In genomic region chr19:30674656-30675055, GRCh38 we compare ENCODE assay signal across 17 cellular contexts.
DNase-seq lines count a peak whose midpoint lies in the region; ATAC-seq, FAIRE-seq and TF ChIP-seq lines count a peak whose summit lies in the region.
"Had no signal": no experiment of that assay in that cellular context is flagged by ENCODE, and none has a peak within 500 bp of the region (broad histone marks: within the 10 kb centered on the region; RNA-seq: fewer than 3 reads in every experiment).

No MANE protein-coding gene starts in this region.

- no peak overlapping the region for H3K18ac ChIP-seq in mesendoderm (ENCODE audit: low read length)

- DNase-seq in GM12878 (ENCODE audit: low read depth, low spot score) (no peak), mesendoderm (no peak)
- DNase-seq in stimulated activated naive CD8-positive, alpha-beta T cell treated with anti-CD3 and anti-CD28 coated beads, Interleukin-15, Interleukin-2, amounts not matched to agents 100 U/mL and 50 U/mL, for 24 hours: no peak
- DNase-seq in activated CD4-positive, alpha-beta T cell treated with anti-CD3 and anti-CD28 coated beads for 4 hours: no peak
- DNase-seq: AML-193; CD4-positive, alpha-beta memory T cell; DMS153; DMS79; GDM1; HCEC 1CT had no signal

- H3K23ac ChIP-seq in mesendoderm (ENCODE audit: low read length): no peak overlapping the region

- no peak for FAIRE-seq in GM12878 (lab: Jason Lieb, UNC)
- FAIRE-seq: A204.1, H54, HTR-8/SVneo had no signal

- H3K4me1 ChIP-seq in GM12878 (ENCODE audit: control insufficient read depth, insufficient read depth, low read length) (no peaks in the 10 kb centered on the region), mesendoderm (ENCODE audit: control insufficient read depth, low read depth, low read length) (peaks cover 2% of the 10 kb centered on the region)

- no peak for ATAC-seq in GM12878
- no peak for ATAC-seq in stimulated activated naive CD8-positive, alpha-beta T cell treated with anti-CD3 and anti-CD28 coated beads, Interleukin-15, Interleukin-2, amounts not matched to agents 100 U/mL and 50 U/mL, for 24 hours
- ATAC-seq in HG03135 (IDR thresholded peaks at IDR 0.05; ENCODE audit: unreplicated experiment): no peak
- ATAC-seq: GM23338 had no signal

- no peak overlapping the region for H2BK5ac ChIP-seq in mesendoderm (ENCODE audit: low read length)

- H3K79me1 ChIP-seq in mesendoderm (ENCODE audit: low read length): no peaks in the 10 kb centered on the region

- H3K9ac ChIP-seq in GM12878 (ENCODE audit: control insufficient read depth, insufficient read depth, low read length) (no peak overlapping the region), mesendoderm (ENCODE audit: low read length) (no peak overlapping the region)

- H3K27me3 ChIP-seq in GM12878 (replicated peaks in 1 of 2; ENCODE audit: control insufficient read depth in 2 of 2, insufficient read depth in 2 of 2, low read length in 1 of 2) (no peaks in the 10 kb centered on the region), mesendoderm (ENCODE audit: insufficient read depth, low read length, poor library complexity) (no peaks in the 10 kb centered on the region)

- no peak overlapping the region for H2BK15ac ChIP-seq in mesendoderm (replicated peaks; ENCODE audit: low read depth)

- WGBS in GM12878 (ENCODE audit: insufficient coverage, insufficient replicate concordance, low lambda C conversion rate, missing lambda C conversion rate): 5% methylated on average over 6 of the region's 6 CpGs
- WGBS in mesendoderm (ENCODE audit: extremely low coverage, insufficient coverage, low lambda C conversion rate): no CpG with 5 or more reads among the region's 6 CpGs

- H3K36me3 ChIP-seq in GM12878 (ENCODE audit: control insufficient read depth in 2 of 2, insufficient read depth in 2 of 2, low read length in 1 of 2): no peaks in the 10 kb centered on the region
- H3K36me3 ChIP-seq in mesendoderm (ENCODE audit: control insufficient read depth, insufficient read depth, low read length): no peaks in the 10 kb centered on the region

- H4K20me1 ChIP-seq in GM12878 (ENCODE audit: control insufficient read depth, insufficient read depth): no peaks in the 10 kb centered on the region

- no TSS peak for BruUV-seq in GM12878 (replicated peaks; lab: Mats Ljungman, UMichigan)

- H3K56ac ChIP-seq in mesendoderm (ENCODE audit: low read length): peak overlapping the region; percentile 30

- no peak overlapping the region for H4K5ac ChIP-seq in mesendoderm (ENCODE audit: low read length)

- CTCF ChIA-PET in GM12878 (lab: Yijun Ruan, JAX): interaction anchor here (2.0 to 2.8 kb wide), 2 partner anchors 8 to 9 kb away, joined by 7 to 11 read pairs; no protein-coding TSS in a partner anchor

- in situ Hi-C loops in GM12878 (cut with MboI): loop anchor here (5.0 kb wide), 1 partner anchor 1558 kb away; no protein-coding TSS in a partner anchor

- H3K79me2 ChIP-seq in GM12878 (ENCODE audit: control insufficient read depth, insufficient read depth, low read length) (no peaks in the 10 kb centered on the region), mesendoderm (ENCODE audit: control insufficient read depth, insufficient read depth, low read length) (no peaks in the 10 kb centered on the region)

- TF ChIP-seq EP300 in Ishikawa (IDR thresholded peaks at IDR 0.05; ENCODE audit: borderline replicate concordance) (no peak), GM12878 (IDR thresholded peaks at IDR 0.05; ENCODE audit: borderline replicate concordance in 1 of 2, control insufficient read depth in 1 of 2, low read depth in 2 of 2, low read length in 2 of 2) (no peak)

- H2BK120ac ChIP-seq in mesendoderm (ENCODE audit: low read depth, low read length): no peak overlapping the region

- SMC1A ChIA-PET in GM12878 (lab: Charles Lee; ENCODE audit: uncharacterized antibody, unreplicated experiment): interaction anchor here (1.2 kb wide), 1 partner anchor 41 kb away, joined by 3 read pairs; no protein-coding TSS in a partner anchor

- H2AK5ac ChIP-seq in mesendoderm (ENCODE audit: low read length): no peak overlapping the region

- intact Hi-C loops in GM12878 (cut with micrococcal nuclease; ENCODE audit: unreplicated experiment): no loop called here

- no peak for TF ChIP-seq CTCF in GM12878 (IDR thresholded peaks at IDR 0.05 in 2 of 3, conservative IDR thresholded peaks at IDR 0.05 in 1 of 3; ENCODE audit: control insufficient read depth in 2 of 3, extremely low read depth in 1 of 3, insufficient read depth in 1 of 3, low read depth in 3 of 3, low read length in 3 of 3)

- H3K4me2 ChIP-seq in GM12878 (ENCODE audit: control insufficient read depth, insufficient read depth) (no peak overlapping the region), mesendoderm (ENCODE audit: low read length) (no peak overlapping the region)
- H3K4me2 ChIP-seq: GM23338 had no signal

- POLR2A ChIA-PET in GM12878 (lab: Charles Lee): no interaction called here

- TF ChIP-seq POLR2A in GM12878 (IDR thresholded peaks at IDR 0.05; ENCODE audit: low read depth, low read length): no peak

- H2AFZ ChIP-seq in GM12878 (ENCODE audit: control insufficient read depth, low read depth, low read length): no peak overlapping the region
- H2AFZ ChIP-seq: GM23338 had no signal

- H3K4me3 ChIP-seq in GM12878 (no peak overlapping the region), mesendoderm (ENCODE audit: low read length) (no peak overlapping the region)
- H3K4me3 ChIP-seq: GM23338 had no signal

- no peaks in the 10 kb centered on the region for H3K9me3 ChIP-seq in GM12878 (replicated peaks; ENCODE audit: control insufficient read depth, insufficient read depth, low read length)

- TF ChIP-seq RAD21 in Ishikawa (IDR thresholded peaks at IDR 0.05; ENCODE audit: low read depth) (no peak), GM12878 (IDR thresholded peaks at IDR 0.05; ENCODE audit: insufficient read depth, low read depth, low read length) (no peak)

- H4K8ac ChIP-seq in mesendoderm (ENCODE audit: low read depth, low read length): no peak overlapping the region

- RAD21 ChIA-PET in GM12878 (lab: Charles Lee; ENCODE audit: unreplicated experiment): interaction anchor here (1.2 kb wide), 1 partner anchor 9 kb away, joined by 5 read pairs; no protein-coding TSS in a partner anchor

- no peak overlapping the region for H3K4ac ChIP-seq in mesendoderm (ENCODE audit: low read depth, low read length)

- H3K27ac ChIP-seq in GM12878 (ENCODE audit: control insufficient read depth, insufficient read depth): no peak overlapping the region
- H3K27ac ChIP-seq in mesendoderm (ENCODE audit: low read depth, low read length): no peak overlapping the region
- H3K27ac ChIP-seq: C4-2B had no signal

TF ChIP-seq in Ishikawa, 13 proteins besides CTCF, POLR2A, EP300 and RAD21:
- TF ChIP-seq YY1 (IDR thresholded peaks at IDR 0.05; ENCODE audit: low read depth) (no peak), CREB1 (IDR thresholded peaks at IDR 0.05; ENCODE audit: low read depth) (no peak), USF1 (IDR thresholded peaks at IDR 0.05) (0 out of 2 replicates have a peak, but pooled peaks have one; percentile 34), FOXM1 (IDR thresholded peaks at IDR 0.05; ENCODE audit: borderline replicate concordance, low read depth) (no peak)

TF ChIP-seq in GM12878, 131 proteins besides CTCF, POLR2A, EP300 and RAD21:
- TF ChIP-seq BACH1 (IDR thresholded peaks at IDR 0.05; ENCODE audit: borderline replicate concordance): no peak
- peak; percentile 6 for TF ChIP-seq USF1 (IDR thresholded peaks at IDR 0.05; ENCODE audit: borderline replicate concordance, extremely low read length, insufficient read depth, low read depth, low read length)
